ENCODE assay signal across 6 cellular contexts in genomic region chr22:48350456-48350855, GRCh38.
"Had no signal": no experiment of that assay in that cellular context is flagged by ENCODE, and none has a peak within 500 bp of the region (broad histone marks: within the 10 kb centered on the region; RNA-seq: fewer than 3 reads in every experiment).

No MANE protein-coding gene starts in this region.

- DNase-seq: GM23248, GOT3, H9, HCEC 1CT, IMR-90 had no signal

- H3K27ac Mint-ChIP-seq: H9 had no signal

- H3K4me3 Mint-ChIP-seq: H9 had no signal

- H3K9me3 Mint-ChIP-seq: H9 had no signal

- H3K27ac ChIP-seq: GM23248 had no signal

- H3K4me3 ChIP-seq: GM23248, K562 had no signal
